Comparison of ENCODE assay signal across 26 cellular contexts in the genomic region with DNA sequence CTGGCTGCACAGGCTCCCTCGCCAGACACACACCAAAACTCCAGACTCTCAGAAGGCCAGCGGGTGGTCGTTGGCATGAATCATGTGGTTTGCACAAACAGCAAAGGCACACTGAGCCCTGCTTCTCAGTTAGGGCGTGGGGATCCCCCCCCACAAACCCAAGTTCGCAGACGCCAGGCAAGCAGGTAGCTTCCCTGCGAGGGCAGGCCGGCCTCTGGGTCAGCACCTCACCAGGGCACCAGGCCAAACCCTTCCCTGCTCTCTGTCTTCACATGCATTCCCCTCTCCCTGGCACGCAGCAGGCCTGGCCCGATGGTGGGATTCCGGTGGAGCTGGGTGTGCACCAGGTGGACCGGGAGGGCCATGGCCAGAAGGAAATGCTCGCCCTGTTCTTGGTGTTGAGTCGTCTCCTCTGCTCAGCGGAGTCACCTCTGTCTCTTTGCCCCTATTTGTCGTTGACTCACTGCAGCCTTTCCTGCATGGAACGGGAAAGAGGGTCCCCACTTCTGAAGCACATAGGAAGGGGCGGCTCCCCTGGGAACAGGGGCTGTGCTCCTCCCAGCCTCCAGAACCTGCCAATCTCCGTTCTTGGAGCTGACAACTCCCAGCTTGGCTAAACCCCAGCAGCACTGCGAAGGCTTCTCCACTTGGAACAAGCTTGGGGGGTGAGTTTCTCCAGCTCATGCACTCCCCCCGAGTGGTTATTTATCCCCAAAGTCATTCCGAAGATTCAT. TPM values are rescaled to one million over a fixed set of nuclear protein-coding genes. Genes with fewer than 3 reads are reported as not detected.
"Had no signal": no experiment of that assay in that cellular context is flagged by ENCODE, and none has a peak within 500 bp of the region (broad histone marks: within the 10 kb centered on the region; RNA-seq: fewer than 3 reads in every experiment).

No MANE protein-coding gene starts in this region.

- H3K27ac Mint-ChIP-seq: activated CD4-positive, alpha-beta memory T cell treated with anti-CD3 and anti-CD28 coated beads for 36 hours; activated CD4-positive, alpha-beta T cell treated with anti-CD3 and anti-CD28 coated beads, Interleukin-2, amount 10 ng/mL, durations not matched to agents 24 days and 14 days; activated naive CD8-positive, alpha-beta T cell treated with anti-CD3 and anti-CD28 coated beads, Interleukin-2, amount 50 U/mL, for 24 hours; activated T-helper 1 cell treated with anti-CD3 and anti-CD28 coated beads, Interleukin-12 subunit alpha, Interleukin-12 subunit beta, Interleukin-2, Interleukin-4 antibody, amounts not matched to agents 30 ng/mL and 10 ng/mL and 1 ng/mL, durations not matched to agents 14 hours and 24 hours and 36 hours; immature natural killer cell; natural killer cell treated with Interleukin-12 subunit alpha and Interleukin-12 subunit beta and Interleukin-15 and Interleukin-18, amount 100 ng/mL, for 72 hours; progenitor cell of endocrine pancreas had no signal

- H3K27me3 Mint-ChIP-seq: activated CD4-positive, alpha-beta memory T cell treated with anti-CD3 and anti-CD28 coated beads for 36 hours; activated CD4-positive, alpha-beta T cell treated with anti-CD3 and anti-CD28 coated beads, Interleukin-2, amount 10 ng/mL, durations not matched to agents 24 days and 14 days had no signal

- H3K27ac ChIP-seq: neutrophil, testis, transverse colon had no signal

- ATAC-seq: activated naive CD8-positive, alpha-beta T cell treated with anti-CD3 and anti-CD28 coated beads, Interleukin-2, amount 50 U/mL, for 24 hours; left lobe of liver had no signal

- H3K4me3 ChIP-seq: lung, testis, transverse colon had no signal

- H3K27me3 ChIP-seq: neutrophil, testis, transverse colon had no signal

- H3K36me3 ChIP-seq: neutrophil, transverse colon had no signal

- H3K36me3 Mint-ChIP-seq: activated CD4-positive, alpha-beta memory T cell treated with anti-CD3 and anti-CD28 coated beads for 36 hours; immature natural killer cell; natural killer cell treated with Interleukin-12 subunit alpha and Interleukin-12 subunit beta and Interleukin-15 and Interleukin-18, amount 100 ng/mL, for 72 hours had no signal

- H3K4me1 Mint-ChIP-seq: activated CD4-positive, alpha-beta T cell treated with anti-CD3 and anti-CD28 coated beads, Interleukin-2, amount 10 ng/mL, durations not matched to agents 24 days and 14 days; activated naive CD8-positive, alpha-beta T cell treated with anti-CD3 and anti-CD28 coated beads, Interleukin-2, amount 50 U/mL, for 24 hours; immature natural killer cell had no signal

- H3K9me3 Mint-ChIP-seq: activated CD4-positive, alpha-beta T cell treated with anti-CD3 and anti-CD28 coated beads, Interleukin-2, amount 10 ng/mL, durations not matched to agents 24 days and 14 days; activated naive CD8-positive, alpha-beta T cell treated with anti-CD3 and anti-CD28 coated beads, Interleukin-2, amount 50 U/mL, for 24 hours; activated T-helper 1 cell treated with anti-CD3 and anti-CD28 coated beads, Interleukin-12 subunit alpha, Interleukin-12 subunit beta, Interleukin-2, Interleukin-4 antibody, amounts not matched to agents 30 ng/mL and 10 ng/mL and 1 ng/mL, durations not matched to agents 14 hours and 24 hours and 36 hours; natural killer cell treated with Interleukin-12 subunit alpha and Interleukin-12 subunit beta and Interleukin-15 and Interleukin-18, amount 100 ng/mL, for 72 hours had no signal

- H3K4me1 ChIP-seq: testis had no signal

- H3K9me3 ChIP-seq: neutrophil, testis, transverse colon had no signal

- H3K4me3 Mint-ChIP-seq: activated CD4-positive, alpha-beta memory T cell treated with anti-CD3 and anti-CD28 coated beads for 36 hours; activated CD4-positive, alpha-beta T cell treated with anti-CD3 and anti-CD28 coated beads, Interleukin-2, amount 10 ng/mL, durations not matched to agents 24 days and 14 days; activated naive CD8-positive, alpha-beta T cell treated with anti-CD3 and anti-CD28 coated beads, Interleukin-2, amount 50 U/mL, for 24 hours; activated T-helper 1 cell treated with anti-CD3 and anti-CD28 coated beads, Interleukin-12 subunit alpha, Interleukin-12 subunit beta, Interleukin-2, Interleukin-4 antibody, amounts not matched to agents 30 ng/mL and 10 ng/mL and 1 ng/mL, durations not matched to agents 14 hours and 24 hours and 36 hours; immature natural killer cell; natural killer cell treated with Interleukin-12 subunit alpha and Interleukin-12 subunit beta and Interleukin-15 and Interleukin-18, amount 100 ng/mL, for 72 hours had no signal

- DNase-seq: activated CD4-positive, alpha-beta memory T cell treated with anti-CD3 and anti-CD28 coated beads for 36 hours; activated CD4-positive, alpha-beta T cell treated with anti-CD3 and anti-CD28 coated beads, Interleukin-2, amount 10 ng/mL, durations not matched to agents 24 days and 14 days; activated CD4-positive, CD25-positive, alpha-beta regulatory T cell treated with anti-CD3 and anti-CD28 coated beads, Interleukin-2, amount 50 U/mL, for 72 hours; activated CD8-positive, alpha-beta memory T cell treated with anti-CD3 and anti-CD28 coated beads, Interleukin-2, amount 50 U/mL, for 4 hours; activated effector memory CD4-positive, alpha-beta T cell treated with anti-CD3 and anti-CD28 coated beads, Interleukin-2, amount 50 U/mL, for 16 hours; activated naive CD4-positive, alpha-beta T cell treated with anti-CD3 and anti-CD28 coated beads, Interleukin-2, amount 50 U/mL, for 16 hours; activated naive CD8-positive, alpha-beta T cell treated with anti-CD3 and anti-CD28 coated beads, Interleukin-2, amount 50 U/mL, for 24 hours; activated T-cell treated with anti-CD3 and anti-CD28 coated beads, Interleukin-2, amount 50 U/mL, for 1 hour; cortex of kidney; immature natural killer cell; mesendoderm; retina; stimulated activated CD4-positive, alpha-beta T cell treated with anti-CD3 and anti-CD28 coated beads, Interleukin-15, amount 100 ng/mL, for 24 hours; stimulated activated CD4-positive, alpha-beta T cell treated with anti-CD3 and anti-CD28 coated beads, Interleukin-2, amount 100 ng/mL, for 24 hours; stimulated activated naive CD4-positive, alpha-beta T cell treated with Interleukin-2 at 50 U/mL for 16 hours; T-helper 2 cell; testis; transverse colon had no signal

RNA-seq across cellular contexts. Expression of gene SORCS2, which starts 51.4 kb away (rescaled TPM):
- total RNA-seq: activated CD4-positive, alpha-beta T cell treated with anti-CD3 and anti-CD28 coated beads, Interleukin-2, amount 10 ng/mL, durations not matched to agents 24 days and 14 days; activated CD8-positive, alpha-beta memory T cell treated with anti-CD3 and anti-CD28 coated beads for 36 hours; activated T-helper 1 cell treated with anti-CD3 and anti-CD28 coated beads, Interleukin-12 subunit alpha, Interleukin-12 subunit beta, Interleukin-2, Interleukin-4 antibody, amounts not matched to agents 30 ng/mL and 10 ng/mL and 1 ng/mL, durations not matched to agents 14 hours and 24 hours and 36 hours; endothelial cell of umbilical vein had no signal
- polyA plus RNA-seq: endothelial cell of umbilical vein had no signal
